In the genomic region with DNA sequence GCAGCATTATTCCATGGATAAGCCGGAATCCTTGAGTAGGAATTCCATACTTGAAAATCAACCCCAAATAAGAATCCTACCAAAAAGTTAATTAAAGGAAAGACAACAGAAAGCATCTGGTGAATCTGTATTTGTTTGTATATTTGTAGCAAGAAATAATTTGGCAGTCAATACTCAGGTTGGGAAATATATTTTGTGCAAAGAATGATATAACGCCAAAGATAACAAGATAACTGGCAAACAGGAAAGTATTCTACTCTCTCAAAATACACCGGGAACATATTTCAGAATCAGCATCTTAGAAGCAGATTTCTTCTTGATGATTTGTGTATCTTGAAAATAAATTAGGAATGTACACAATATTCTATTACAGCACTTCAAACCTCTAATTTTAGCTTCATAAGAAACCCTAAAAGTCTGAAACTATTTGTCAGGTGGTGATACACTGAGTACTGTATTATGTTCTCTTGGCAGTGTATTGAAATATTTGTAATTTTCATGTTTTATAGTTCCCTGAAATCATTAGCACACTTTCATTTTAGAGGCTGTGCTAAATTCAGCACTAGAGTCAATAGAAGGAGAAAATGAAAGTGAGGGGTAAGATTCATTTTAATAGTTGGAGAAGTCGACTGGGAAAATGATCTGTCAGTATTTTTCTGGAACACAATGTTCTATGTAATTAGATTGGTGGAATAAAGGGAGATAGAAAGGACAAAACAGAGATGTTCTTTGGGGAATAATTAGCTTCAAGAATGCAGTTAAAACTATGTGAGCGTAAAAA, we compare ENCODE assay signal across 13 cellular contexts.
DNase-seq lines count a peak whose midpoint lies in the region; ATAC-seq and TF ChIP-seq lines count a peak whose summit lies in the region.
"Had no signal": no experiment of that assay in that cellular context is flagged by ENCODE, and none has a peak within 500 bp of the region (broad histone marks: within the 10 kb centered on the region; RNA-seq: fewer than 3 reads in every experiment).

No MANE protein-coding gene starts in this region.

- H2BK15ac ChIP-seq in IMR-90 (ENCODE audit: low read depth, low read length), result no peak overlapping the region

- TF ChIP-seq POLR2A in IMR-90 (IDR thresholded peaks at IDR 0.05; ENCODE audit: low read depth, low read length) (no peak), breast epithelium (IDR thresholded peaks at IDR 0.05) (no peak)

- no TSS peak for BruUV-seq in IMR-90 (replicated peaks; lab: Mats Ljungman, UMichigan)

- H3K4me1 ChIP-seq in IMR-90 (ENCODE audit: control insufficient read depth, insufficient read depth, low read length), result no peaks in the 10 kb centered on the region
- H3K4me1 ChIP-seq in breast epithelium, result no peaks in the 10 kb centered on the region
- H3K4me1 ChIP-seq in hepatocyte (ENCODE audit: insufficient read depth), result no peaks in the 10 kb centered on the region

- H4K20me1 ChIP-seq in IMR-90 (ENCODE audit: insufficient read depth, low read length) (no peaks in the 10 kb centered on the region), hepatocyte (ENCODE audit: insufficient read depth, poor library complexity, severe bottlenecking) (no peaks in the 10 kb centered on the region)

- H3K9ac ChIP-seq in IMR-90 (ENCODE audit: low read depth, low read length), result no peak overlapping the region

- H3K79me2 ChIP-seq in hepatocyte, result no peaks in the 10 kb centered on the region

- no peak overlapping the region for H2BK5ac ChIP-seq in IMR-90 (ENCODE audit: low read depth, low read length, poor library complexity, severe bottlenecking)

- CTCF ChIA-PET in IMR-90 (lab: Yijun Ruan, JAX), result no interaction called here

- POLR2A ChIA-PET in IMR-90 (lab: Charles Lee; ENCODE audit: unreplicated experiment), result no interaction called here

- dilution Hi-C loops in IMR-90 (cut with HindIII; ENCODE audit: low sequenced_read_pairs, unreplicated experiment), result no loop called here

- WGBS in IMR-90 (ENCODE audit: extremely low coverage in 2 of 2, insufficient read length in 1 of 2), 2 experiments, result 82% methylated on average over 2 of the region's 5 CpGs; no CpG with 5 or more reads in 1 of the 2 experiments
- 79% methylated on average over 5 of the region's 5 CpGs for WGBS in hepatocyte (ENCODE audit: low lambda C conversion rate, missing lambda C conversion rate)

- H3K4me2 ChIP-seq in IMR-90 (ENCODE audit: low read depth, low read length) (peak overlapping the region; percentile 31; the same call in 1 of the 2 replicates), hepatocyte (peak overlapping the region; percentile 50)

- H3K27me3 ChIP-seq in IMR-90 (ENCODE audit: control insufficient read depth, insufficient read depth, low read length) (no peaks in the 10 kb centered on the region), breast epithelium (no peaks in the 10 kb centered on the region), hepatocyte (no peaks in the 10 kb centered on the region)

- H4K5ac ChIP-seq in IMR-90 (ENCODE audit: low read depth, low read length), result no peak overlapping the region

- H3K4me3 Mint-ChIP-seq in glutamatergic neuron (ENCODE audit: unreplicated experiment), result no peak overlapping the region
- H3K4me3 Mint-ChIP-seq: immature natural killer cell had no signal

- H3K79me1 ChIP-seq in IMR-90 (ENCODE audit: low read depth in 1 of 2, low read length in 2 of 2), result no peaks in the 10 kb centered on the region

- ATAC-seq in IMR-90 (ENCODE audit: low read depth) (no peak), GM19455 (IDR thresholded peaks at IDR 0.05; ENCODE audit: unreplicated experiment) (no peak), GM21390 (IDR thresholded peaks at IDR 0.05; ENCODE audit: unreplicated experiment) (no peak)

- no peak overlapping the region for H3K56ac ChIP-seq in IMR-90 (ENCODE audit: extremely low read depth, insufficient read depth, low read length)

- H2AK5ac ChIP-seq in IMR-90 (ENCODE audit: low read depth, low read length), result no peak overlapping the region

- H4K8ac ChIP-seq in IMR-90 (ENCODE audit: low read depth in 2 of 2, low read length in 2 of 2), result no peak overlapping the region

- H3K9me1 ChIP-seq in IMR-90 (ENCODE audit: insufficient read depth, low read length), result no peaks in the 10 kb centered on the region

- no peak overlapping the region for H2AK9ac ChIP-seq in IMR-90 (replicated peaks; ENCODE audit: low read depth, low read length, poor library complexity)

- no peak overlapping the region for H3K14ac ChIP-seq in IMR-90 (replicated peaks; ENCODE audit: low read depth, low read length)

- no peaks in the 10 kb centered on the region for H3K9me3 Mint-ChIP-seq in glutamatergic neuron (ENCODE audit: unreplicated experiment)
- H3K9me3 Mint-ChIP-seq: immature natural killer cell had no signal

- no peak overlapping the region for H3K27ac Mint-ChIP-seq in glutamatergic neuron (ENCODE audit: unreplicated experiment)
- H3K27ac Mint-ChIP-seq: immature natural killer cell had no signal

- H3K4me1 Mint-ChIP-seq in glutamatergic neuron (ENCODE audit: low read depth, unreplicated experiment), result no peaks in the 10 kb centered on the region
- H3K4me1 Mint-ChIP-seq: immature natural killer cell had no signal

- H3K27ac ChIP-seq in IMR-90 (ENCODE audit: insufficient read depth, low read length), result no peak overlapping the region
- H3K27ac ChIP-seq in breast epithelium, result peak overlapping the region; percentile 19 to 44
- H3K27ac ChIP-seq in hepatocyte, result peak overlapping the region; percentile 15

- H4K91ac ChIP-seq in IMR-90 (ENCODE audit: insufficient read depth, low read depth, low read length), result no peak overlapping the region

- H3K4ac ChIP-seq in IMR-90 (ENCODE audit: low read depth, low read length), result no peak overlapping the region

- no peak for TF ChIP-seq CTCF in IMR-90 (conservative IDR thresholded peaks at IDR 0.05; ENCODE audit: low read depth, low read length)
- no peak for TF ChIP-seq CTCF in breast epithelium (IDR thresholded peaks at IDR 0.05)
- no peak for TF ChIP-seq CTCF in hepatocyte (IDR thresholded peaks at IDR 0.05; ENCODE audit: poor library complexity)
- TF ChIP-seq CTCF in glutamatergic neuron (IDR thresholded peaks at IDR 0.05; ENCODE audit: partially characterized antibody, unreplicated experiment), result no peak

- H2AFZ ChIP-seq in IMR-90 (replicated peaks; ENCODE audit: low read length, poor library complexity) (no peak overlapping the region), hepatocyte (peak overlapping the region; percentile 29)

- TF ChIP-seq RAD21 in IMR-90 (IDR thresholded peaks at IDR 0.05; ENCODE audit: low read length), result no peak

- DNase-seq in IMR-90 (no peak), breast epithelium (ENCODE audit: low spot score in 2 of 2) (no peak), hepatocyte (ENCODE audit: low spot score) (no peak), skeletal muscle cell (ENCODE audit: low read depth) (peak; percentile 49), T1000 (lab: John Stamatoyannopoulos, UW) (no peak), glutamatergic neuron (no peak)
- DNase-seq: activated T-cell treated with anti-CD3 and anti-CD28 coated beads, Interleukin-2, amount 50 U/mL, for 48 hours; AML-193; DMS53; immature natural killer cell; NCI-H1105 had no signal

- H3K9me3 ChIP-seq in IMR-90 (ENCODE audit: control insufficient read depth, insufficient read depth, low read length) (no peaks in the 10 kb centered on the region), breast epithelium (no peaks in the 10 kb centered on the region), hepatocyte (ENCODE audit: low read depth) (no peaks in the 10 kb centered on the region)

- no peaks in the 10 kb centered on the region for H3K9me2 ChIP-seq in hepatocyte (replicated peaks; ENCODE audit: insufficient read depth)

- H2BK120ac ChIP-seq in IMR-90 (ENCODE audit: low read depth, low read length), result no peak overlapping the region

- H3K18ac ChIP-seq in IMR-90 (ENCODE audit: low read depth, low read length), result no peak overlapping the region

- in situ Hi-C loops in IMR-90 (cut with MboI; ENCODE audit: low sequenced_read_pairs), result no loop called here

- no peaks in the 10 kb centered on the region for H3K27me3 Mint-ChIP-seq in glutamatergic neuron (ENCODE audit: unreplicated experiment)

- no peak overlapping the region for H3K23ac ChIP-seq in IMR-90 (ENCODE audit: low read depth, low read length)

- intact Hi-C loops in IMR-90 (cut with micrococcal nuclease) (loop anchor here (10.0 kb wide), 1 partner anchor 578 kb away; no protein-coding TSS in a partner anchor), breast epithelium (cut with DNase I; ENCODE audit: low total_unique reads) (no loop called here)

- H3K36me3 ChIP-seq in IMR-90 (ENCODE audit: control insufficient read depth, insufficient read depth, low read length) (no peaks in the 10 kb centered on the region), breast epithelium (no peaks in the 10 kb centered on the region), hepatocyte (replicated peaks; ENCODE audit: insufficient read depth, low read depth) (no peaks in the 10 kb centered on the region)

- no peaks in the 10 kb centered on the region for H3K36me3 Mint-ChIP-seq in glutamatergic neuron (ENCODE audit: unreplicated experiment)
- H3K36me3 Mint-ChIP-seq: immature natural killer cell had no signal

- H2BK20ac ChIP-seq in IMR-90 (ENCODE audit: low read depth, low read length), result no peak overlapping the region

- H3K4me3 ChIP-seq in IMR-90 (ENCODE audit: insufficient read depth, low read depth, low read length) (no peak overlapping the region), breast epithelium (peak overlapping the region in 2 of 3 donors; percentile 2 to 48), hepatocyte (no peak overlapping the region), skeletal muscle cell (ENCODE audit: low read depth, low read length) (no peak overlapping the region)

TF ChIP-seq in IMR-90, 13 proteins besides CTCF, POLR2A, EP300 and RAD21 (continues in another document):
- TF ChIP-seq FOS (IDR thresholded peaks at IDR 0.05; ENCODE audit: low read depth, low read length) (no peak), RCOR1 (IDR thresholded peaks at IDR 0.05; ENCODE audit: insufficient replicate concordance, low read length) (no peak), SMC3 (IDR thresholded peaks at IDR 0.05; ENCODE audit: low read depth, low read length) (no peak), MAFK (IDR thresholded peaks at IDR 0.05; ENCODE audit: low read depth, low read length) (no peak), CEBPB (IDR thresholded peaks at IDR 0.05; ENCODE audit: low read depth, low read length) (no peak), MXI1 (IDR thresholded peaks at IDR 0.05; ENCODE audit: borderline replicate concordance, low read depth, low read length) (no peak), CHD1 (IDR thresholded peaks at IDR 0.05; ENCODE audit: low read depth, low read length) (no peak), USF2 (IDR thresholded peaks at IDR 0.05; ENCODE audit: low read depth, low read length) (no peak), NFE2L2 (IDR thresholded peaks at IDR 0.05; ENCODE audit: low read depth, low read length) (no peak), BHLHE40 (IDR thresholded peaks at IDR 0.05; ENCODE audit: low read depth, low read length) (no peak)

Comparison
In these comparisons a context has a peak if more than half of its experiments do, and no peak if none do; other contexts are left out.
1. H3K4me3 ChIP-seq: peak in breast epithelium (2 of 3); none in IMR-90 (single experiment), hepatocyte (single experiment) and skeletal muscle cell (single experiment).